ENCODE assay signal across 10 cellular contexts in the genomic region with DNA sequence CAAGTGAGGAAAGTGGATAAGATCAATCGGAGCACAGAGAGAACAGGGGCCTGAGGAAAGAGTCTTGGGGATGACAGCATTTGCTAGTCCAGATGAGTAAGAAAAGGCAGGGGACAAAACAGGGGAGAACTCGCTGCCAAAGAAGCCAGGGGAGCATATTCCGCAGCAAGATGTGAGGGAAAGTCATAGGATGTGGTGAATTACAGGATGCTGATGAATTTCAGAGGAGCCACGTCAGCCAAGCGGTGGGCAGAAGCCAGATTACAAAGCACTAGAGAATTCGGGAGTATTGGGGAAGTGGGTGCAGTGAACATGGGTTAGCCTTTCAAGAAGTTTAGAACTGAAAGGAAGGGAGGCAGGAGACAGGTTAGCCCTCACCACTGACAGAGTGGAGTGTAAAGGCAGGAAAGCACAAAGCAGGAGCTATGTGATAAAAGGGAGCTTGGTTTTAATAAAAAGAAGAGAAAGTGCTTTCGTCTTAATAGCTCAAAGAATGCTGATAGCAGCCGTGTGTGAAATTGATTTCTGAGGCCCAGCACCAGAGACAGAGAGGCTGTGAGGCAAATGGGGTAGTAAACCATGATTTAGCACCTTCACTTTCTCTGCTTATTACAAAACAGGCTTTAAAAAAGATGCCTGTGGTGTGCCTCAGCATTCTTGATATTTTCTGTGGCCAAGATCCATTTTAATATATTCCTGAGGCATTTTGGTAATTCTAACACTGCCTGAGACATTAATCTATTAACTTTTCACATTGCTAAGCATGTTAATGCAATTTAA. TPM values are rescaled to one million over a fixed set of nuclear protein-coding genes. Genes with fewer than 3 reads are reported as not detected.
DNase-seq lines count a peak whose midpoint lies in the region; ATAC-seq and TF ChIP-seq lines count a peak whose summit lies in the region.
"Had no signal": no experiment of that assay in that cellular context is flagged by ENCODE, and none has a peak within 500 bp of the region (broad histone marks: within the 10 kb centered on the region; RNA-seq: fewer than 3 reads in every experiment).

No MANE protein-coding gene starts in this region.

- intact Hi-C loops in esophagus squamous epithelium (cut with DNase I) (no loop called here), ovary (cut with DNase I) (no loop called here), natural killer cell (cut with micrococcal nuclease) (no loop called here)
- intact Hi-C loops in CD8-positive, alpha-beta T cell (cut with DNase I, micrococcal nuclease), result no loop called here

- no peaks in the 10 kb centered on the region for H3K36me3 Mint-ChIP-seq in CD8-positive, alpha-beta T cell
- no peaks in the 10 kb centered on the region for H3K36me3 Mint-ChIP-seq in natural killer cell

- ATAC-seq in HG02973 (IDR thresholded peaks at IDR 0.05; ENCODE audit: unreplicated experiment) (no peak), natural killer cell (no peak)
- no peak for ATAC-seq in CD8-positive, alpha-beta T cell

- CTCF ChIA-PET in BJ (lab: Yijun Ruan, JAX), result interaction anchor here (0.7 to 2.1 kb wide), 4 partner anchors 9 to 539 kb away, joined by 3 to 6 read pairs (median 4); no protein-coding TSS in a partner anchor
- CTCF ChIA-PET in CD8-positive, alpha-beta T cell (lab: Charles Lee), result no interaction called here

- H3K4me3 ChIP-seq in BJ (ENCODE audit: low read depth, low read length), result 0 out of 2 replicates have a peak overlapping the region, but pooled peaks have one; percentile 0
- peak overlapping the region in 1 of 4 donors; percentile 4 for H3K4me3 ChIP-seq in esophagus squamous epithelium
- H3K4me3 ChIP-seq in ovary, result no peak overlapping the region
- no peak overlapping the region for H3K4me3 ChIP-seq in CD8-positive, alpha-beta T cell (ENCODE audit: low read depth, low read length)
- H3K4me3 ChIP-seq: adrenal gland had no signal

- no peaks in the 10 kb centered on the region for H3K9me3 Mint-ChIP-seq in CD8-positive, alpha-beta T cell
- peaks cover 0 to 4% of the 10 kb centered on the region in 2 donors for H3K9me3 Mint-ChIP-seq in natural killer cell

- H3K27ac ChIP-seq in esophagus squamous epithelium, result peak overlapping the region in 3 of 4 donors; percentile 64 to 74 (median 66)
- H3K27ac ChIP-seq in ovary, result no peak overlapping the region
- H3K27ac ChIP-seq in CD8-positive, alpha-beta T cell (ENCODE audit: low read depth, low read length), result no peak overlapping the region

- H3K4me3 Mint-ChIP-seq in CD8-positive, alpha-beta T cell, result no peak overlapping the region
- no peak overlapping the region for H3K4me3 Mint-ChIP-seq in natural killer cell

- H3K27me3 ChIP-seq in BJ (ENCODE audit: control insufficient read depth, insufficient read depth, low read length) (no peaks in the 10 kb centered on the region), esophagus squamous epithelium (no peaks in the 10 kb centered on the region), ovary (no peaks in the 10 kb centered on the region)
- H3K27me3 ChIP-seq in CD8-positive, alpha-beta T cell (ENCODE audit: insufficient read depth, low read length), result no peaks in the 10 kb centered on the region
- H3K27me3 ChIP-seq: adrenal gland had no signal

- TF ChIP-seq POLR2A in esophagus squamous epithelium (IDR thresholded peaks at IDR 0.05) (no peak), ovary (IDR thresholded peaks at IDR 0.05) (no peak)

- H3K4me1 ChIP-seq in esophagus squamous epithelium, result peaks cover 0 to 13% (median 6%) of the 10 kb centered on the region in 3 donors
- no peaks in the 10 kb centered on the region for H3K4me1 ChIP-seq in ovary (ENCODE audit: insufficient read depth)
- H3K4me1 ChIP-seq in CD8-positive, alpha-beta T cell (ENCODE audit: insufficient read depth, low read length), result no peaks in the 10 kb centered on the region

- H3K27me3 Mint-ChIP-seq in CD8-positive, alpha-beta T cell (ENCODE audit: low read depth), result no peaks in the 10 kb centered on the region
- no peaks in the 10 kb centered on the region for H3K27me3 Mint-ChIP-seq in natural killer cell (ENCODE audit: low read depth in 2 of 2)

- DNase-seq in BJ (ENCODE audit: low read depth) (peak; percentile 92), RKO (ENCODE audit: low spot score) (peak; percentile 100), esophagus squamous epithelium (lab: John Stamatoyannopoulos, UW) (no peak), ovary (peak in 3 of 5 donors; percentile 26 to 40 (median 28)), NCI-H2227 (lab: John Stamatoyannopoulos, UW; ENCODE audit: unreplicated experiment) (no peak), natural killer cell (no peak)
- DNase-seq in CD8-positive, alpha-beta T cell, result no peak
- DNase-seq: NCI-H187 had no signal

- TF ChIP-seq CTCF in BJ (IDR thresholded peaks at IDR 0.05; ENCODE audit: insufficient read depth, low read depth, low read length) (no peak), esophagus squamous epithelium (IDR thresholded peaks at IDR 0.05) (no peak), ovary (IDR thresholded peaks at IDR 0.05) (no peak), natural killer cell (IDR thresholded peaks at IDR 0.05) (no peak)
- TF ChIP-seq CTCF in CD8-positive, alpha-beta T cell (IDR thresholded peaks at IDR 0.05), result no peak

- no peaks in the 10 kb centered on the region for H3K9me3 ChIP-seq in esophagus squamous epithelium
- H3K9me3 ChIP-seq in ovary, result no peaks in the 10 kb centered on the region
- no peaks in the 10 kb centered on the region for H3K9me3 ChIP-seq in CD8-positive, alpha-beta T cell (ENCODE audit: low read length)
- H3K9me3 ChIP-seq: adrenal gland had no signal

- no peaks in the 10 kb centered on the region for H3K4me1 Mint-ChIP-seq in CD8-positive, alpha-beta T cell (ENCODE audit: low read depth)
- no peaks in the 10 kb centered on the region for H3K4me1 Mint-ChIP-seq in natural killer cell

- H3K27ac Mint-ChIP-seq in CD8-positive, alpha-beta T cell, result no peak overlapping the region
- H3K27ac Mint-ChIP-seq in natural killer cell, result no peak overlapping the region

- H3K36me3 ChIP-seq in BJ (ENCODE audit: control insufficient read depth, insufficient read depth, low read length) (no peaks in the 10 kb centered on the region), esophagus squamous epithelium (no peaks in the 10 kb centered on the region), ovary (no peaks in the 10 kb centered on the region)
- H3K36me3 ChIP-seq in CD8-positive, alpha-beta T cell (ENCODE audit: insufficient read depth, low read length), result no peaks in the 10 kb centered on the region
- H3K36me3 ChIP-seq: adrenal gland had no signal

- POLR2A ChIA-PET in BJ (lab: Charles Lee), result no interaction called here
- POLR2A ChIA-PET in CD8-positive, alpha-beta T cell (lab: Charles Lee), result no interaction called here

- WGBS in esophagus squamous epithelium, 2 donors, result 55 to 64% methylated on average over 8 of the region's 8 CpGs
- WGBS in ovary, 3 donors, result 26 to 38% (median 27%) methylated on average over 8 of the region's 8 CpGs

- TF ChIP-seq EP300 in ovary (IDR thresholded peaks at IDR 0.05), result no peak

RNA-seq across cellular contexts. Expression of a gene that starts 16.8 kb away (rescaled TPM):
- polyA plus RNA-seq in BJ (2011; rRNA removed) (12.6 and 17.2 TPM in 2 replicates), ovary (10 to 100 TPM in 1 of 2 donors, 1 to 10 TPM in 1; 2.4 to 20.0 TPM)
- 18.5 and 23.4 TPM in 2 replicates for polyA minus RNA-seq in BJ (2011; rRNA and poly(A)+ RNA removed)
- total RNA-seq in esophagus squamous epithelium (10 to 100 TPM in 1 of 4 donors, 1 to 10 TPM in 2, under 1 TPM in 1; 0.80 to 23.7 (median 2.3) TPM), ovary (10 to 100 TPM in 2 of 7 donors, 1 to 10 TPM in 5; 1.2 to 19.0 (median 6.1) TPM), natural killer cell (not detected)
- not detected for total RNA-seq in CD8-positive, alpha-beta T cell

Comparison
In these comparisons a context has a peak if more than half of its experiments do, and no peak if none do; other contexts are left out.
1. DNase-seq: peak in BJ (single experiment), RKO (single experiment) and ovary (3 of 5); none in esophagus squamous epithelium (single experiment), NCI-H2227 (single experiment), CD8-positive, alpha-beta T cell (0 of 7) and natural killer cell (single experiment).
2. H3K27ac ChIP-seq: peak in esophagus squamous epithelium (3 of 4); none in ovary (0 of 2) and CD8-positive, alpha-beta T cell (single experiment).